1 cellular context compared by ENCODE assay signal in genomic region chr3:72679540-72680198, GRCh38.
TF ChIP-seq lines count a peak whose summit lies in the region.

No MANE protein-coding gene starts in this region.

TF ChIP-seq in K562, 482 proteins besides CTCF, POLR2A, EP300 and RAD21 (continued from another document):
- TF ChIP-seq CHD7 (IDR thresholded peaks at IDR 0.05; ENCODE audit: low read depth, low read length) (no peak), SMAD4 (CRISPR knock-in tag; conservative IDR thresholded peaks at IDR 0.05) (peak; percentile 30; the same call in 1 of the 2 replicates), ZNF3 (CRISPR knock-in tag; IDR thresholded peaks at IDR 0.05) (no peak), ZNF717 (CRISPR knock-in tag; IDR thresholded peaks at IDR 0.05) (no peak), NR0B1 (IDR thresholded peaks at IDR 0.05; ENCODE audit: partially characterized antibody) (no peak), ATF3 (IDR thresholded peaks at IDR 0.05) (no peak), ATF3 (CRISPR knock-in tag; conservative IDR thresholded peaks at IDR 0.05) (no peak), FOXA3 (CRISPR knock-in tag; conservative IDR thresholded peaks at IDR 0.05 in 1 of 2, IDR thresholded peaks at IDR 0.05 in 1 of 2) (peak in 1 of 2 experiments; percentile 62; a peak in 2 of 4 replicates), CBX2 (IDR thresholded peaks at IDR 0.05; ENCODE audit: insufficient read depth, low read length, poor library complexity, severe bottlenecking) (no peak), ID3 (CRISPR knock-in tag; IDR thresholded peaks at IDR 0.05) (no peak), ID3 (tag; IDR thresholded peaks at IDR 0.05) (0 out of 2 replicates have a peak, but pooled peaks have one; percentile 37)
TF ChIP-seq in K562: peak in this region for 15.
